ENCODE assay signal across 1 cellular context in genomic region chr14:101360045-101360931, GRCh38.
A peak's percentile ranks its signal among the peaks of the same experiment; 100 is the strongest.
TF ChIP-seq lines count a peak whose summit lies in the region.

No MANE protein-coding gene starts in this region.

TF ChIP-seq in K562, 482 proteins besides CTCF, POLR2A, EP300 and RAD21 (continued from another document and continues in another):
- TF ChIP-seq CTCFL (IDR thresholded peaks at IDR 0.05; ENCODE audit: borderline replicate concordance, insufficient read depth, low read depth, low read length, poor library complexity, severe bottlenecking) (no peak), FOSL1 (tag; conservative IDR thresholded peaks at IDR 0.05) (no peak), ZNF780A (CRISPR knock-in tag; IDR thresholded peaks at IDR 0.05) (no peak), MBD1 (CRISPR knock-in tag; IDR thresholded peaks at IDR 0.05) (no peak), GTF2E2 (tag; IDR thresholded peaks at IDR 0.05) (no peak), PCBP2 (IDR thresholded peaks at IDR 0.05; ENCODE audit: low read depth, low read length, poor library complexity, severe bottlenecking) (no peak), THRB (CRISPR knock-in tag; conservative IDR thresholded peaks at IDR 0.05) (no peak), ZNF75A (CRISPR knock-in tag; IDR thresholded peaks at IDR 0.05) (no peak), TAF7 (tag; IDR thresholded peaks at IDR 0.05) (no peak), SMARCE1 (IDR thresholded peaks at IDR 0.05) (peak; percentile 80), LCOR (CRISPR knock-in tag; IDR thresholded peaks at IDR 0.05) (no peak), ETV1 (tag; conservative IDR thresholded peaks at IDR 0.05; ENCODE audit: low read depth) (no peak), MAZ (CRISPR knock-in tag; conservative IDR thresholded peaks at IDR 0.05 in 1 of 2, IDR thresholded peaks at IDR 0.05 in 1 of 2) (peak in 1 of 2 experiments; percentile 42; a peak in 1 of 4 replicates), TEAD2 (tag; IDR thresholded peaks at IDR 0.05) (no peak), NR2C2 (CRISPR knock-in tag; IDR thresholded peaks at IDR 0.05) (no peak), NR2C2 (tag; IDR thresholded peaks at IDR 0.05) (no peak), CBX5 (IDR thresholded peaks at IDR 0.05; ENCODE audit: borderline replicate concordance, low read depth) (no peak), POLR2G (IDR thresholded peaks at IDR 0.05; ENCODE audit: low read depth, low read length) (no peak), SMAD4 (CRISPR knock-in tag; conservative IDR thresholded peaks at IDR 0.05) (peak; percentile 39; the same call in 1 of the 2 replicates), ARID2 (IDR thresholded peaks at IDR 0.05) (no peak), FIP1L1 (IDR thresholded peaks at IDR 0.05; ENCODE audit: low read depth, low read length, poor library complexity, severe bottlenecking) (no peak), CXXC5 (CRISPR knock-in tag; IDR thresholded peaks at IDR 0.05) (peak; percentile 42; the same call in 1 of the 2 replicates), MCM5 (IDR thresholded peaks at IDR 0.05; ENCODE audit: low read depth) (no peak), BDP1 (IDR thresholded peaks at IDR 0.05; ENCODE audit: insufficient read depth, insufficient read length) (no peak), IRF9 (tag; IDR thresholded peaks at IDR 0.05) (no peak), RHOXF2B (CRISPR knock-in tag; conservative IDR thresholded peaks at IDR 0.05) (no peak), HNRNPK (IDR thresholded peaks at IDR 0.05; ENCODE audit: low read depth, low read length, poor library complexity, severe bottlenecking) (no peak), ZNF592 (IDR thresholded peaks at IDR 0.05) (no peak), ZNF655 (CRISPR knock-in tag; IDR thresholded peaks at IDR 0.05) (no peak), BRD9 (IDR thresholded peaks at IDR 0.05; ENCODE audit: low read depth, partially characterized antibody) (no peak), DIDO1 (tag; IDR thresholded peaks at IDR 0.05; ENCODE audit: low read depth) (no peak), CHCHD3 (CRISPR knock-in tag; IDR thresholded peaks at IDR 0.05) (no peak), ZNF436 (CRISPR knock-in tag; IDR thresholded peaks at IDR 0.05) (no peak), CAMTA2 (CRISPR knock-in tag; conservative IDR thresholded peaks at IDR 0.05) (no peak), SRSF1 (IDR thresholded peaks at IDR 0.05; ENCODE audit: low read depth, low read length) (no peak), KDM5B (IDR thresholded peaks at IDR 0.05; ENCODE audit: insufficient replicate concordance, low read depth, low read length) (no peak), NFIC (IDR thresholded peaks at IDR 0.05) (peak; percentile 85), RFX5 (IDR thresholded peaks at IDR 0.05; ENCODE audit: low read depth, low read length) (no peak), TOE1 (IDR thresholded peaks at IDR 0.05; ENCODE audit: borderline replicate concordance) (no peak), TOE1 (CRISPR knock-in tag; IDR thresholded peaks at IDR 0.05; ENCODE audit: borderline replicate concordance, low read depth) (no peak), NR4A1 (CRISPR knock-in tag; IDR thresholded peaks at IDR 0.05) (no peak), NR4A1 (tag; IDR thresholded peaks at IDR 0.05) (no peak), E2F1 (CRISPR knock-in tag; IDR thresholded peaks at IDR 0.05) (no peak), ZNF12 (CRISPR knock-in tag; IDR thresholded peaks at IDR 0.05) (no peak), ZNF282 (CRISPR knock-in tag; IDR thresholded peaks at IDR 0.05) (no peak), HDGF (IDR thresholded peaks at IDR 0.05) (no peak), THRA (IDR thresholded peaks at IDR 0.05) (no peak), ZNF23 (CRISPR knock-in tag; IDR thresholded peaks at IDR 0.05) (no peak), ZNF175 (CRISPR knock-in tag; IDR thresholded peaks at IDR 0.05; ENCODE audit: low read depth) (no peak), TAL1 (IDR thresholded peaks at IDR 0.05) (peak; percentile 91), HNRNPUL1 (IDR thresholded peaks at IDR 0.05; ENCODE audit: low read length) (no peak), SP1 (CRISPR knock-in tag; IDR thresholded peaks at IDR 0.05) (no peak), ZNF431 (CRISPR knock-in tag; IDR thresholded peaks at IDR 0.05) (no peak), SIN3B (IDR thresholded peaks at IDR 0.05; ENCODE audit: low read depth) (no peak), ZC3H11A (IDR thresholded peaks at IDR 0.05; ENCODE audit: low read depth, low read length) (no peak), TFAP4 (CRISPR knock-in tag; IDR thresholded peaks at IDR 0.05; ENCODE audit: borderline replicate concordance) (peak; percentile 39; the same call in 1 of the 2 replicates), ZFP30 (CRISPR knock-in tag; IDR thresholded peaks at IDR 0.05; ENCODE audit: borderline replicate concordance) (no peak), ZNF586 (CRISPR knock-in tag; conservative IDR thresholded peaks at IDR 0.05) (no peak), OTX1 (CRISPR knock-in tag; IDR thresholded peaks at IDR 0.05) (no peak), KAT7 (CRISPR knock-in tag; IDR thresholded peaks at IDR 0.05; ENCODE audit: borderline replicate concordance) (no peak)
